ENCODE assay signal across 27 cellular contexts in genomic region chr2:68093634-68094033, GRCh38.
"Had no signal": no experiment of that assay in that cellular context is flagged by ENCODE, and none has a peak within 500 bp of the region (broad histone marks: within the 10 kb centered on the region; RNA-seq: fewer than 3 reads in every experiment).

No MANE protein-coding gene starts in this region.

- H3K4me3 ChIP-seq: stomach, suprapubic skin, testis, thoracic aorta, thyroid gland, tibial artery, tibial nerve, transverse colon, upper lobe of left lung, upper lobe of right lung, uterus, vagina had no signal

- H3K36me3 ChIP-seq: stomach, suprapubic skin, thoracic aorta, thyroid gland, tibial artery, transverse colon, upper lobe of left lung, upper lobe of right lung, uterus, vagina had no signal

- H3K27ac ChIP-seq: stomach, suprapubic skin, testis, thoracic aorta, thyroid gland, tibial artery, tibial nerve, transverse colon, upper lobe of left lung, upper lobe of right lung, uterus, vagina had no signal

- H3K27me3 ChIP-seq: stomach, suprapubic skin, testis, thyroid gland, tibial artery, tibial nerve, transverse colon, upper lobe of left lung, upper lobe of right lung, uterus, vagina had no signal

- FAIRE-seq: urothelium cell line had no signal

- H3K9me3 ChIP-seq: stomach, suprapubic skin, testis, thoracic aorta, thyroid gland, tibial artery, tibial nerve, transverse colon, upper lobe of left lung, upper lobe of right lung, uterus, vagina had no signal

- DNase-seq: stimulated activated CD4-positive, alpha-beta T cell treated with anti-CD3 and anti-CD28 coated beads, Interleukin-2, amount 100 ng/mL, for 48 hours; stimulated activated CD4-positive, alpha-beta T cell treated with anti-CD3 and anti-CD28 coated beads, Interleukin-4, amount 100 ng/mL, for 1 hour; stimulated activated CD4-positive, alpha-beta T cell treated with anti-CD3 and anti-CD28 coated beads, Interleukin-4, amount 100 ng/mL, for 24 hours; stimulated activated CD4-positive, alpha-beta T cell treated with anti-CD3 and anti-CD28 coated beads, Interleukin-4, amount 100 ng/mL, for 4 hours; stimulated activated CD8-positive, alpha-beta memory T cell treated with anti-CD3 and anti-CD28 coated beads, Interleukin-4, amount 100 ng/mL, for 48 hours; stimulated activated naive B cell treated with anti-CD40 and anti-IgM and Interleukin-4, amounts not matched to agents 10 μg/mL and 1 μg/mL and 100 μg/mL, for 72 hours; stimulated activated naive CD4-positive, alpha-beta T cell; stimulated activated naive CD4-positive, alpha-beta T cell treated with Interleukin-2 at 50 U/mL for 16 hours; stimulated activated naive CD8-positive, alpha-beta T cell treated with anti-CD3 and anti-CD28 coated beads, Interleukin-15, amount 100 ng/mL, for 72 hours; stimulated activated naive CD8-positive, alpha-beta T cell treated with anti-CD3 and anti-CD28 coated beads, Interleukin-15, Interleukin-2, amounts not matched to agents 100 U/mL and 50 U/mL, for 24 hours; stomach; substantia nigra; testis; thyroid gland; tibial artery; transverse colon; trophoblast cell; upper lobe of left lung; upper lobe of right lung; uterus had no signal

- H3K4me1 ChIP-seq: suprapubic skin, testis, thyroid gland, tibial artery, tibial nerve, transverse colon, upper lobe of left lung, upper lobe of right lung, uterus, vagina had no signal

- ATAC-seq: stimulated activated effector memory CD8-positive, alpha-beta T cell treated with anti-CD3 and anti-CD28 coated beads, Interleukin-12 subunit alpha, Interleukin-12 subunit beta, amount 100 ng/mL, for 72 hours; stimulated activated memory B cell treated with anti-CD40 and anti-IgM and Interleukin-4, amounts not matched to agents 10 μg/mL and 1 μg/mL and 100 μg/mL, for 72 hours; stimulated activated naive B cell treated with anti-CD40 and anti-IgM and Interleukin-4, amounts not matched to agents 10 μg/mL and 1 μg/mL and 100 μg/mL, for 72 hours; stimulated activated naive CD8-positive, alpha-beta T cell treated with anti-CD3 and anti-CD28 coated beads, Interleukin-15, amount 100 ng/mL, for 72 hours; stimulated activated naive CD8-positive, alpha-beta T cell treated with anti-CD3 and anti-CD28 coated beads, Interleukin-15, Interleukin-2, amounts not matched to agents 100 U/mL and 50 U/mL, for 24 hours; upper lobe of right lung had no signal
